ENCODE assay signal across 20 cellular contexts in genomic region chr4:185654311-185654710, GRCh38.
DNase-seq lines count a peak whose midpoint lies in the region; ATAC-seq and TF ChIP-seq lines count a peak whose summit lies in the region.
"Had no signal": no experiment of that assay in that cellular context is flagged by ENCODE, and none has a peak within 500 bp of the region (broad histone marks: within the 10 kb centered on the region; RNA-seq: fewer than 3 reads in every experiment).

No MANE protein-coding gene starts in this region.

- in situ Hi-C loops in ACHN (cut with HindIII; ENCODE audit: low pct_ligation_motif_present, low pct_unique_long_range_greater_than_20kb, low sequenced_read_pairs) = no loop called here

- 66 to 82% (median 70%) methylated on average over 3 of the region's 3 CpGs for WGBS in adrenal gland, 4 donors
- 48 to 55% methylated on average over 3 of the region's 3 CpGs for WGBS in gastroesophageal sphincter (ENCODE audit: low coverage in 1 of 2), 2 donors

- peaks cover 0 to 26% of the 10 kb centered on the region in 2 donors for H3K36me3 ChIP-seq in adrenal gland (replicated peaks in 1 of 2)
- H3K36me3 ChIP-seq in gastroesophageal sphincter = peaks cover 0 to 32% of the 10 kb centered on the region in 2 donors
- H3K36me3 ChIP-seq in thoracic aorta = peaks cover under 1% of the 10 kb centered on the region

- DNase-seq in LNCaP clone FGC (ENCODE audit: low read depth) = peak; percentile 84
- no peak for DNase-seq in adrenal gland
- DNase-seq in thoracic aorta (ENCODE audit: low spot score) = no peak
- DNase-seq in ACHN = no peak
- no peak for DNase-seq in islet precursor cell
- no peak for DNase-seq in NCI-H146 (lab: John Stamatoyannopoulos, UW)
- DNase-seq: activated CD8-positive, alpha-beta T cell treated with anti-CD3 and anti-CD28 coated beads for 36 hours; activated naive CD4-positive, alpha-beta T cell treated with Interleukin-2 at 50 U/mL for 16 hours; CD4-positive, alpha-beta memory T cell; cortex of kidney; H9; head of caudate nucleus; KG1; NCI-H2081; retina; stimulated activated CD4-positive, alpha-beta T cell treated with anti-CD3 and anti-CD28 coated beads, Interleukin-12 subunit alpha, Interleukin-12 subunit beta, amount 100 ng/mL, for 4 hours; T-helper 9 cell had no signal

- TF ChIP-seq EP300 in gastroesophageal sphincter (IDR thresholded peaks at IDR 0.05) = no peak

- H3K9me3 ChIP-seq in adrenal gland (replicated peaks in 1 of 3) = no peaks in the 10 kb centered on the region
- no peaks in the 10 kb centered on the region for H3K9me3 ChIP-seq in gastroesophageal sphincter
- H3K9me3 ChIP-seq in thoracic aorta = no peaks in the 10 kb centered on the region

- intact Hi-C loops in adrenal gland (cut with DNase I) = no loop called here

- H3K4me1 ChIP-seq in adrenal gland (replicated peaks in 1 of 2) = peaks cover 15 to 56% of the 10 kb centered on the region in 2 donors
- H3K4me1 ChIP-seq in gastroesophageal sphincter = peaks cover 0 to 38% (median 0%) of the 10 kb centered on the region in 3 donors
- H3K4me1 ChIP-seq in thoracic aorta (ENCODE audit: control insufficient read depth in 1 of 2, low read depth in 2 of 2) = peaks cover 3 to 56% of the 10 kb centered on the region in 2 donors

- TF ChIP-seq POLR2A in adrenal gland (IDR thresholded peaks at IDR 0.05) (no peak), gastroesophageal sphincter (IDR thresholded peaks at IDR 0.05) (no peak)

- no peak for TF ChIP-seq CTCF in LNCaP clone FGC (IDR thresholded peaks at IDR 0.05; ENCODE audit: control insufficient read depth, extremely low read depth, insufficient read depth)
- peak in 1 of 6 experiments; percentile 7 for TF ChIP-seq CTCF in adrenal gland (IDR thresholded peaks at IDR 0.05)
- peak in 1 of 4 experiments; percentile 12 for TF ChIP-seq CTCF in gastroesophageal sphincter (IDR thresholded peaks at IDR 0.05)
- peak; percentile 5 for TF ChIP-seq CTCF in thoracic aorta (IDR thresholded peaks at IDR 0.05)

- H3K27ac ChIP-seq in adrenal gland = peak overlapping the region; percentile 23 to 93 (median 69)
- peak overlapping the region; percentile 68 to 83 (median 78) for H3K27ac ChIP-seq in gastroesophageal sphincter
- H3K27ac ChIP-seq in thoracic aorta = peak overlapping the region; percentile 72 to 77

- ATAC-seq in gastroesophageal sphincter = no peak
- ATAC-seq in thoracic aorta (ENCODE audit: insufficient number of reproducible peaks, low FRiP score, low read depth) = no peak
- ATAC-seq: activated CD4-positive, CD25-positive, alpha-beta regulatory T cell treated with anti-CD3 and anti-CD28 coated beads, Interleukin-2, amount 50 U/mL, for 24 hours; activated CD8-positive, alpha-beta T cell treated with anti-CD3 and anti-CD28 coated beads for 36 hours; SK-N-SH treated with all-trans-retinoic acid at 6 μM for 48 hours had no signal

- no peaks in the 10 kb centered on the region for H3K27me3 ChIP-seq in adrenal gland
- H3K27me3 ChIP-seq in gastroesophageal sphincter = no peaks in the 10 kb centered on the region
- no peaks in the 10 kb centered on the region for H3K27me3 ChIP-seq in thoracic aorta (replicated peaks; ENCODE audit: insufficient read depth)

- H3K4me3 ChIP-seq in LNCaP clone FGC (ENCODE audit: low read depth, low read length) (no peak overlapping the region), adrenal gland (peak overlapping the region in 1 of 4 donors; percentile 55), gastroesophageal sphincter (peak overlapping the region; percentile 39 to 55), thoracic aorta (peak overlapping the region; percentile 73)
